ENCODE assay signal across 8 cellular contexts in genomic region chr16:75471723-75472634, GRCh38. TPM values are rescaled to one million over a fixed set of nuclear protein-coding genes. Genes with fewer than 3 reads are reported as not detected.
DNase-seq lines count a peak whose midpoint lies in the region; ATAC-seq and TF ChIP-seq lines count a peak whose summit lies in the region.

No MANE protein-coding gene starts in this region.

- no peaks in the 10 kb centered on the region for H3K36me3 ChIP-seq in CD8-positive, alpha-beta memory T cell (ENCODE audit: insufficient read depth, low read length)

- no peaks in the 10 kb centered on the region for H3K27me3 ChIP-seq in CD8-positive, alpha-beta memory T cell (ENCODE audit: insufficient read depth, low read length, poor library complexity, severe bottlenecking)

- H3K27me3 Mint-ChIP-seq in CD8-positive, alpha-beta memory T cell = peaks cover under 1 to 5% of the 10 kb centered on the region in 2 donors
- no peaks in the 10 kb centered on the region for H3K27me3 Mint-ChIP-seq in activated T-helper 17 cell treated with anti-CD3 and anti-CD28 coated beads, Interleukin-2, amount 50 U/mL, for 72 hours

- TF ChIP-seq CTCF in omental fat pad (IDR thresholded peaks at IDR 0.05) = peak in 1 of 3 donors; percentile 56

- POLR2A ChIA-PET in CD8-positive, alpha-beta memory T cell (lab: Charles Lee) = interaction anchor here (0.6 kb wide), 1 partner anchor 73 kb away, joined by 3 read pairs; no protein-coding TSS in a partner anchor

- H3K36me3 Mint-ChIP-seq in CD8-positive, alpha-beta memory T cell = no peaks in the 10 kb centered on the region
- no peaks in the 10 kb centered on the region for H3K36me3 Mint-ChIP-seq in activated T-helper 17 cell treated with anti-CD3 and anti-CD28 coated beads, Interleukin-2, amount 50 U/mL, for 72 hours (ENCODE audit: low read depth)

- CTCF ChIA-PET in CD8-positive, alpha-beta memory T cell (lab: Charles Lee) = interaction anchor here (0.6 to 4.5 kb wide), 16 partner anchors 7 to 295 kb away, joined by 3 to 39 read pairs (median 4); partner anchors contain the start of genes CFDP1, KARS1, TERF2IP and TMEM170A

- DNase-seq in CD8-positive, alpha-beta memory T cell = peak; percentile 15 to 67 (median 36)
- peak; percentile 19 for DNase-seq in NCI-H446 treated with DMSO at 0.1 percent for 48 hours (lab: John Stamatoyannopoulos, UW)
- DNase-seq in globus pallidus (ENCODE audit: low spot score) = peak; percentile 85
- no peak for DNase-seq in omental fat pad (ENCODE audit: low spot score)

- H3K4me3 ChIP-seq in CD8-positive, alpha-beta memory T cell (ENCODE audit: low read length) = no peak overlapping the region

- H3K4me3 Mint-ChIP-seq in CD8-positive, alpha-beta memory T cell = no peak overlapping the region
- no peak overlapping the region for H3K4me3 Mint-ChIP-seq in activated T-helper 17 cell treated with anti-CD3 and anti-CD28 coated beads, Interleukin-2, amount 50 U/mL, for 72 hours

- H3K4me1 Mint-ChIP-seq in CD8-positive, alpha-beta memory T cell = peaks cover 3 to 5% (median 4%) of the 10 kb centered on the region in 3 donors
- H3K4me1 Mint-ChIP-seq in activated T-helper 17 cell treated with anti-CD3 and anti-CD28 coated beads, Interleukin-2, amount 50 U/mL, for 72 hours = peaks cover 5% of the 10 kb centered on the region

- peak overlapping the region in 2 of 8 donors; percentile 29 to 55 for H3K27ac Mint-ChIP-seq in CD8-positive, alpha-beta memory T cell
- H3K27ac Mint-ChIP-seq in activated T-helper 17 cell treated with anti-CD3 and anti-CD28 coated beads, Interleukin-2, amount 50 U/mL, for 72 hours = no peak overlapping the region

- no peaks in the 10 kb centered on the region for H3K9me3 Mint-ChIP-seq in CD8-positive, alpha-beta memory T cell
- H3K9me3 Mint-ChIP-seq in activated T-helper 17 cell treated with anti-CD3 and anti-CD28 coated beads, Interleukin-2, amount 50 U/mL, for 72 hours = no peaks in the 10 kb centered on the region

- no peaks in the 10 kb centered on the region for H3K9me3 ChIP-seq in CD8-positive, alpha-beta memory T cell (ENCODE audit: low read length)

- H3K27ac ChIP-seq in CD8-positive, alpha-beta memory T cell (ENCODE audit: low read depth, low read length) = no peak overlapping the region

- H3K4me1 ChIP-seq in CD8-positive, alpha-beta memory T cell (ENCODE audit: insufficient read depth, low read length) = no peaks in the 10 kb centered on the region

- ATAC-seq in GM18868 (IDR thresholded peaks at IDR 0.05; ENCODE audit: unreplicated experiment) = peak; percentile 84
- peak; percentile 85 for ATAC-seq in HG03159 (IDR thresholded peaks at IDR 0.05; ENCODE audit: unreplicated experiment)
- peak; percentile 84 for ATAC-seq in activated T-helper 17 cell treated with anti-CD3 and anti-CD28 coated beads, Interleukin-2, amount 50 U/mL, for 72 hours (replicated peaks)
- peak; percentile 92 for ATAC-seq in omental fat pad (ENCODE audit: low FRiP score)
- no peak for ATAC-seq in GM19324 (IDR thresholded peaks at IDR 0.05; ENCODE audit: low FRiP score, unreplicated experiment)

RNA-seq across cellular contexts. Expression of gene TMEM170A, which starts 7.5 kb away (rescaled TPM):
- 10 to 100 TPM; 40.9 to 41.8 TPM for total RNA-seq in CD8-positive, alpha-beta memory T cell
- 41.7 TPM for polyA plus RNA-seq in CD8-positive, alpha-beta memory T cell
- 10 to 100 TPM; 22.6 to 30.8 TPM for total RNA-seq in activated T-helper 17 cell treated with anti-CD3 and anti-CD28 coated beads, Interleukin-2, amount 50 U/mL, for 72 hours
- total RNA-seq in omental fat pad = 10 to 100 TPM; 22.4 to 38.3 (median 29.8) TPM

RNA-seq across cellular contexts. Expression of gene CHST6, which starts 23.3 kb away (rescaled TPM):
- total RNA-seq in CD8-positive, alpha-beta memory T cell = under 1 TPM; 0.04 to 0.11 TPM
- not detected for polyA plus RNA-seq in CD8-positive, alpha-beta memory T cell
- total RNA-seq in activated T-helper 17 cell treated with anti-CD3 and anti-CD28 coated beads, Interleukin-2, amount 50 U/mL, for 72 hours = not detected
- total RNA-seq in omental fat pad = under 1 TPM in 3 of 4 donors, not detected in 1; 0.06 to 0.36 (median 0.09) TPM

RNA-seq across cellular contexts. Expression of gene CFDP1, which starts 38.7 kb away (rescaled TPM):
- total RNA-seq in CD8-positive, alpha-beta memory T cell = 10 to 100 TPM; 34.2 to 39.1 TPM
- polyA plus RNA-seq in CD8-positive, alpha-beta memory T cell = 33.8 TPM
- total RNA-seq in activated T-helper 17 cell treated with anti-CD3 and anti-CD28 coated beads, Interleukin-2, amount 50 U/mL, for 72 hours = 10 to 100 TPM; 35.1 to 52.3 TPM
- total RNA-seq in omental fat pad = 10 to 100 TPM; 37.5 to 54.4 (median 49.2) TPM
